15 cellular contexts compared by ENCODE assay signal in the genomic region with DNA sequence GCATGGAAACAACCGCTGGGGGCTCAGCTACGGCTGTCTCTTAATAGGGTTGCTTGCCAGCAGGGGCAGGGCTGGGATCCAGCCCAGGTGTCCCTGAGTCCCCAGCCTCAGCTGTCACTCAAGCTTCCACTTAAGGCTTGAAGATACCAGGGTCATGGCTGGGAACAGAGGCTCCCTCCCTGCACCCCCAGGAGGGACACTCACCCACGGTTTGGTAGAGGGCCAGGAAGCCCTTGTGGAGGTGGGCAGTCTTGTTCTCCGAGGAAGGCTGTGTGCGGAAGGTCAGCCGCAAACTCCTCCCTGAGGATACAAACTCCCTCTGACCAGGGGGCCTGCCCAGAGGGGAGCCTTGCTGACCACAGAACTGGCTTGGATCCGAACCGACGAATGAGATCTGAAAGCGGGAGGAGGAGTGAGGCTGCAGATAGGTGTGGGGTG. TPM values are rescaled to one million over a fixed set of nuclear protein-coding genes. Genes with fewer than 3 reads are reported as not detected.
DNase-seq lines count a peak whose midpoint lies in the region; ATAC-seq and TF ChIP-seq lines count a peak whose summit lies in the region.
"Had no signal": no experiment of that assay in that cellular context is flagged by ENCODE, and none has a peak within 500 bp of the region (broad histone marks: within the 10 kb centered on the region; RNA-seq: fewer than 3 reads in every experiment).

No MANE protein-coding gene starts in this region.

- no peak for DNase-seq in activated naive CD8-positive, alpha-beta T cell treated with anti-CD3 and anti-CD28 coated beads, Interleukin-2, amount 10 ng/mL, durations not matched to agents 7 days and 5 days
- no peak for DNase-seq in activated naive CD8-positive, alpha-beta T cell treated with anti-CD3 and anti-CD28 coated beads for 36 hours
- DNase-seq in cardiac muscle cell (ENCODE audit: low read depth in 1 of 2, low spot score in 1 of 2) (peak; percentile 26 to 55), upper lobe of right lung (peak; percentile 45), ecto neural progenitor cell (ENCODE audit: low spot score) (no peak), HAP-1 (ENCODE audit: low spot score in 2 of 2) (no peak)
- DNase-seq: activated CD4-positive, alpha-beta T cell treated with anti-CD3 and anti-CD28 coated beads, Interleukin-2, amount 50 U/mL, for 1 hour; DMS153; glutamatergic neuron; NCI-H1417 treated with DMSO at 0.1 percent for 48 hours; NCI-H524 treated with DMSO at 0.1 percent for 48 hours had no signal

- ATAC-seq in activated naive CD8-positive, alpha-beta T cell treated with anti-CD3 and anti-CD28 coated beads, Interleukin-2, amount 10 ng/mL, durations not matched to agents 7 days and 5 days (ENCODE audit: low read depth), result no peak
- no peak for ATAC-seq in upper lobe of right lung

- peak overlapping the region; percentile 25 for H3K27ac Mint-ChIP-seq in activated naive CD8-positive, alpha-beta T cell treated with anti-CD3 and anti-CD28 coated beads, Interleukin-2, amount 10 ng/mL, durations not matched to agents 7 days and 5 days
- H3K27ac Mint-ChIP-seq in activated naive CD8-positive, alpha-beta T cell treated with anti-CD3 and anti-CD28 coated beads for 36 hours, result no peak overlapping the region

- no peaks in the 10 kb centered on the region for H3K36me3 ChIP-seq in cardiac muscle cell
- H3K36me3 ChIP-seq in upper lobe of right lung, result peaks cover 63% of the 10 kb centered on the region
- H3K36me3 ChIP-seq in HAP-1 (replicated peaks), result peaks cover 12% of the 10 kb centered on the region; the same call in 1 of the 2 replicates

- H3K4me3 Mint-ChIP-seq in activated naive CD8-positive, alpha-beta T cell treated with anti-CD3 and anti-CD28 coated beads, Interleukin-2, amount 10 ng/mL, durations not matched to agents 7 days and 5 days, result no peak overlapping the region
- no peak overlapping the region for H3K4me3 Mint-ChIP-seq in activated naive CD8-positive, alpha-beta T cell treated with anti-CD3 and anti-CD28 coated beads for 36 hours
- H3K4me3 Mint-ChIP-seq: activated T-helper 1 cell treated with anti-CD3 and anti-CD28 coated beads, Interleukin-12 subunit alpha, Interleukin-12 subunit beta, Interleukin-2, Interleukin-4 antibody, amounts not matched to agents 30 ng/mL and 10 ng/mL and 1 ng/mL, durations not matched to agents 14 hours and 24 hours and 36 hours had no signal

- intact Hi-C loops in upper lobe of right lung (cut with DNase I), result loop anchor here (10.0 kb wide), 1 partner anchor 157 kb away; a partner anchor contains a TSS

- POLR2A ChIA-PET in activated naive CD8-positive, alpha-beta T cell treated with anti-CD3 and anti-CD28 coated beads, Interleukin-2, amount 10 ng/mL, durations not matched to agents 7 days and 5 days (lab: Charles Lee), result no interaction called here

- H3K27me3 Mint-ChIP-seq in activated naive CD8-positive, alpha-beta T cell treated with anti-CD3 and anti-CD28 coated beads, Interleukin-2, amount 10 ng/mL, durations not matched to agents 7 days and 5 days, result no peaks in the 10 kb centered on the region
- H3K27me3 Mint-ChIP-seq in activated naive CD8-positive, alpha-beta T cell treated with anti-CD3 and anti-CD28 coated beads for 36 hours, result no peaks in the 10 kb centered on the region

- H3K9me3 Mint-ChIP-seq in activated naive CD8-positive, alpha-beta T cell treated with anti-CD3 and anti-CD28 coated beads, Interleukin-2, amount 10 ng/mL, durations not matched to agents 7 days and 5 days, result peaks cover 9% of the 10 kb centered on the region
- peaks cover 14% of the 10 kb centered on the region for H3K9me3 Mint-ChIP-seq in activated naive CD8-positive, alpha-beta T cell treated with anti-CD3 and anti-CD28 coated beads for 36 hours

- H3K27ac ChIP-seq in cardiac muscle cell, result peak overlapping the region; percentile 12
- H3K27ac ChIP-seq in upper lobe of right lung, result no peak overlapping the region

- no peak for TF ChIP-seq CTCF in cardiac muscle cell (IDR thresholded peaks at IDR 0.05; ENCODE audit: low read depth, low read length)
- TF ChIP-seq CTCF in upper lobe of right lung (IDR thresholded peaks at IDR 0.05), result no peak

- no peaks in the 10 kb centered on the region for H3K9me3 ChIP-seq in cardiac muscle cell (ENCODE audit: low read depth)
- no peaks in the 10 kb centered on the region for H3K9me3 ChIP-seq in upper lobe of right lung
- no peaks in the 10 kb centered on the region for H3K9me3 ChIP-seq in HAP-1

- H3K4me1 Mint-ChIP-seq in activated naive CD8-positive, alpha-beta T cell treated with anti-CD3 and anti-CD28 coated beads, Interleukin-2, amount 10 ng/mL, durations not matched to agents 7 days and 5 days, result peaks cover 31% of the 10 kb centered on the region
- H3K4me1 Mint-ChIP-seq in activated naive CD8-positive, alpha-beta T cell treated with anti-CD3 and anti-CD28 coated beads for 36 hours, result peaks cover 11% of the 10 kb centered on the region

- H3K4me1 ChIP-seq in cardiac muscle cell (ENCODE audit: low read depth) (peaks cover 12% of the 10 kb centered on the region), upper lobe of right lung (peaks cover 2% of the 10 kb centered on the region), HAP-1 (no peaks in the 10 kb centered on the region)

- H3K27me3 ChIP-seq in cardiac muscle cell (no peaks in the 10 kb centered on the region), upper lobe of right lung (no peaks in the 10 kb centered on the region), HAP-1 (ENCODE audit: low read depth) (no peaks in the 10 kb centered on the region)

- in situ Hi-C loops in HAP-1 (cut with MboI; ENCODE audit: low sequenced_read_pairs), result loop anchor here (25.0 kb wide), 1 partner anchor 364 kb away; no protein-coding TSS in a partner anchor

- H3K4me3 ChIP-seq in cardiac muscle cell (no peak overlapping the region), upper lobe of right lung (no peak overlapping the region), HAP-1 (no peak overlapping the region)

- peaks cover 48% of the 10 kb centered on the region for H3K36me3 Mint-ChIP-seq in activated naive CD8-positive, alpha-beta T cell treated with anti-CD3 and anti-CD28 coated beads, Interleukin-2, amount 10 ng/mL, durations not matched to agents 7 days and 5 days
- peaks cover 19% of the 10 kb centered on the region for H3K36me3 Mint-ChIP-seq in activated naive CD8-positive, alpha-beta T cell treated with anti-CD3 and anti-CD28 coated beads for 36 hours

RNA-seq across cellular contexts. Expression of a gene that starts 7.3 kb away (rescaled TPM):
- total RNA-seq in activated naive CD8-positive, alpha-beta T cell treated with anti-CD3 and anti-CD28 coated beads, Interleukin-2, amount 10 ng/mL, durations not matched to agents 7 days and 5 days, result 10 to 100 TPM; 29.8 to 36.0 TPM
- 10 to 100 TPM in 1 of 2 experiments, 1 to 10 TPM in 1; 8.6 to 10.1 TPM for total RNA-seq in activated naive CD8-positive, alpha-beta T cell treated with anti-CD3 and anti-CD28 coated beads for 36 hours
- total RNA-seq in cardiac muscle cell (18.4 and 32.4 TPM in 2 replicates), upper lobe of right lung (91.6 TPM)
- polyA plus RNA-seq in cardiac muscle cell, result 12.2 and 14.3 TPM in 2 replicates

RNA-seq across cellular contexts. Expression of a gene that starts 9.5 kb away (rescaled TPM):
- 1 to 10 TPM; 4.6 to 6.4 TPM for total RNA-seq in activated naive CD8-positive, alpha-beta T cell treated with anti-CD3 and anti-CD28 coated beads, Interleukin-2, amount 10 ng/mL, durations not matched to agents 7 days and 5 days
- 1 to 10 TPM; 1.6 to 2.5 TPM for total RNA-seq in activated naive CD8-positive, alpha-beta T cell treated with anti-CD3 and anti-CD28 coated beads for 36 hours
- total RNA-seq in cardiac muscle cell, result 2.4 and 3.6 TPM in 2 replicates
- 1.5 and 3.4 TPM in 2 replicates for polyA plus RNA-seq in cardiac muscle cell
- 367 TPM for total RNA-seq in upper lobe of right lung

RNA-seq across cellular contexts. Expression of a gene that starts 27.0 kb away (rescaled TPM):
- 1 to 10 TPM in 1 of 2 experiments, under 1 TPM in 1; 0.58 to 1.3 TPM for total RNA-seq in activated naive CD8-positive, alpha-beta T cell treated with anti-CD3 and anti-CD28 coated beads, Interleukin-2, amount 10 ng/mL, durations not matched to agents 7 days and 5 days
- not detected for total RNA-seq in activated naive CD8-positive, alpha-beta T cell treated with anti-CD3 and anti-CD28 coated beads for 36 hours
- 0.95 and 8.9 TPM in 2 replicates for total RNA-seq in cardiac muscle cell
- 1.5 and 4.1 TPM in 2 replicates for polyA plus RNA-seq in cardiac muscle cell
- 7.1 TPM for total RNA-seq in upper lobe of right lung
- total RNA-seq: activated T-helper 1 cell treated with anti-CD3 and anti-CD28 coated beads, Interleukin-12 subunit alpha, Interleukin-12 subunit beta, Interleukin-2, Interleukin-4 antibody, amounts not matched to agents 30 ng/mL and 10 ng/mL and 1 ng/mL, durations not matched to agents 14 hours and 24 hours and 36 hours; endothelial cell of umbilical vein; pulmonary artery endothelial cell; RPMI7951 had no signal

RNA-seq across cellular contexts. Expression of a gene that starts 28.5 kb away (rescaled TPM):
- total RNA-seq in activated naive CD8-positive, alpha-beta T cell treated with anti-CD3 and anti-CD28 coated beads, Interleukin-2, amount 10 ng/mL, durations not matched to agents 7 days and 5 days, result 100 to 1,000 TPM in 1 of 2 experiments, 10 to 100 TPM in 1; 99.3 to 104 TPM
- 10 to 100 TPM; 16.5 to 17.2 TPM for total RNA-seq in activated naive CD8-positive, alpha-beta T cell treated with anti-CD3 and anti-CD28 coated beads for 36 hours
- total RNA-seq in cardiac muscle cell (32.0 and 35.5 TPM in 2 replicates), upper lobe of right lung (48.2 TPM)
- 14.0 and 27.2 TPM in 2 replicates for polyA plus RNA-seq in cardiac muscle cell

RNA-seq across cellular contexts. Expression of a gene that starts 41.2 kb away (rescaled TPM):
- 1 to 10 TPM; 1.3 TPM for total RNA-seq in activated naive CD8-positive, alpha-beta T cell treated with anti-CD3 and anti-CD28 coated beads, Interleukin-2, amount 10 ng/mL, durations not matched to agents 7 days and 5 days
- total RNA-seq in activated naive CD8-positive, alpha-beta T cell treated with anti-CD3 and anti-CD28 coated beads for 36 hours, result under 1 TPM; 0.47 to 0.66 TPM
- 3.0 and 5.0 TPM in 2 replicates for total RNA-seq in cardiac muscle cell
- 7.3 and 9.3 TPM in 2 replicates for polyA plus RNA-seq in cardiac muscle cell
- 321 TPM for total RNA-seq in upper lobe of right lung

Comparison
In these comparisons a context has a peak if more than half of its experiments do, and no peak if none do; other contexts are left out.
1. DNase-seq: peak in cardiac muscle cell (2 of 2) and upper lobe of right lung (single experiment); none in activated naive CD8-positive, alpha-beta T cell treated with anti-CD3 and anti-CD28 coated beads, Interleukin-2, amount 10 ng/mL, durations not matched to agents 7 days and 5 days (single experiment), activated naive CD8-positive, alpha-beta T cell treated with anti-CD3 and anti-CD28 coated beads for 36 hours (single experiment), ecto neural progenitor cell (single experiment) and HAP-1 (0 of 2).
2. RNA of a gene that starts 9.5 kb away (total RNA-seq): 367 TPM in upper lobe of right lung (single experiment); 4.6 to 6.4 TPM in activated naive CD8-positive, alpha-beta T cell treated with anti-CD3 and anti-CD28 coated beads, Interleukin-2, amount 10 ng/mL, durations not matched to agents 7 days and 5 days, 1.6 to 2.5 TPM in activated naive CD8-positive, alpha-beta T cell treated with anti-CD3 and anti-CD28 coated beads for 36 hours and 2.4 to 3.6 TPM in cardiac muscle cell; every median in the first group is over 10 times any median in the second.